29 cellular contexts compared by ENCODE assay signal in the genomic region with DNA sequence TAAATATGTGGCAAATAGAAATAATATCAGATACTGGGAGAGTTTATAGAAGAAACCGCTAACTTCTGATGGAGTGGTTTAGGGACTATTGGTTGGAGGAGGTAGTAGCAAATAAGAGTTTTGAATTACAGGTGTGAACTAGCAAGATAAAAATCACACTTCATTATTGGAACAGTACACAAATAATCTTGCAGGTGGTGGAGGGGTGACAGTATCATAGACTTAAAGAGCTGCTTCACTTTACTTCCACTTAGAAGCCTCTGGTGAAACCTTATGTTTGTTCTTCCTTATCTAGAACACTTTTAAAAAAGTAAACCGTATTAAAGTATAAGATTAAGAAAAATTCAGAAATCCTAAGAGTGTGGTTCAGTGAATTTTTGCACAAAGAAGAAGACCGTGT.
"Had no signal": no experiment of that assay in that cellular context is flagged by ENCODE, and none has a peak within 500 bp of the region (broad histone marks: within the 10 kb centered on the region; RNA-seq: fewer than 3 reads in every experiment).

No MANE protein-coding gene starts in this region.

- H3K27me3 ChIP-seq: colonic mucosa, esophagus muscularis mucosa, foreskin keratinocyte, gastroesophageal sphincter, heart right ventricle, neutrophil, testis, tibial nerve, vagina had no signal

- H3K4me3 ChIP-seq: colonic mucosa, esophagus muscularis mucosa, gastroesophageal sphincter, heart right ventricle, lower lobe of right lung, smooth muscle cell, testis, tibial nerve, vagina had no signal

- DNase-seq: colonic mucosa; effector CD8-positive, alpha-beta T cell; endodermal cell; foreskin keratinocyte; heart right ventricle; hippocampal formation; left cardiac atrium; left ventricle myocardium superior; lower lobe of right lung; stimulated activated CD4-positive, alpha-beta T cell treated with anti-CD3 and anti-CD28 coated beads, Interleukin-12 subunit alpha, Interleukin-12 subunit beta, amount 100 ng/mL, for 4 hours; stimulated activated CD4-positive, alpha-beta T cell treated with anti-CD3 and anti-CD28 coated beads, Interleukin-1b, Interleukin-23, amount 100 ng/mL, for 48 hours; stimulated activated CD4-positive, alpha-beta T cell treated with anti-CD3 and anti-CD28 coated beads, Interleukin-4, amount 100 ng/mL, for 1 hour; stimulated activated CD8-positive, alpha-beta memory T cell treated with anti-CD3 and anti-CD28 coated beads, Interleukin-4, amount 100 ng/mL, for 48 hours; stimulated activated naive CD8-positive, alpha-beta T cell treated with anti-CD3 and anti-CD28 coated beads, Interleukin-15, Interleukin-2, amounts not matched to agents 100 U/mL and 50 U/mL, for 24 hours; substantia nigra; testis had no signal

- H3K27ac Mint-ChIP-seq: dendritic cell treated with granulocyte-macrophage colony-stimulating factor and Interleukin-4, amounts not matched to agents 40 ng/mL and 50 ng/mL, for 4 days; endodermal cell had no signal

- H3K9me3 Mint-ChIP-seq: dendritic cell treated with granulocyte-macrophage colony-stimulating factor and Interleukin-4, amounts not matched to agents 40 ng/mL and 50 ng/mL, for 4 days; natural killer cell treated with Interleukin-12 subunit alpha and Interleukin-12 subunit beta and Interleukin-15 and Interleukin-18, amount 100 ng/mL, for 72 hours had no signal

- H3K4me3 Mint-ChIP-seq: dendritic cell treated with granulocyte-macrophage colony-stimulating factor and Interleukin-4, amounts not matched to agents 40 ng/mL and 50 ng/mL, for 4 days; endodermal cell; neural crest cell had no signal

- H3K27ac ChIP-seq: colonic mucosa, epithelial cell of prostate, esophagus muscularis mucosa, foreskin keratinocyte, gastroesophageal sphincter, lower lobe of right lung, neutrophil, parathyroid adenoma, tibial nerve, vagina had no signal

- H3K9me3 ChIP-seq: colonic mucosa, esophagus muscularis mucosa, gastroesophageal sphincter, lower lobe of right lung, neutrophil, testis, tibial nerve, vagina had no signal

- ATAC-seq: gastroesophageal sphincter; sciatic nerve; stimulated activated naive CD8-positive, alpha-beta T cell treated with anti-CD3 and anti-CD28 coated beads, Interleukin-15, Interleukin-2, amounts not matched to agents 100 U/mL and 50 U/mL, for 24 hours had no signal

- H3K36me3 ChIP-seq: colonic mucosa, esophagus muscularis mucosa, neutrophil, vagina had no signal

- H3K4me1 ChIP-seq: colonic mucosa had no signal

- H3K27me3 Mint-ChIP-seq: dendritic cell treated with granulocyte-macrophage colony-stimulating factor and Interleukin-4, amounts not matched to agents 40 ng/mL and 50 ng/mL, for 4 days; natural killer cell treated with Interleukin-12 subunit alpha and Interleukin-12 subunit beta and Interleukin-15 and Interleukin-18, amount 100 ng/mL, for 72 hours; progenitor cell of endocrine pancreas had no signal
